25 cellular contexts compared by ENCODE assay signal in genomic region chr4:54016504-54016903, GRCh38. TPM values are rescaled to one million over a fixed set of nuclear protein-coding genes. Genes with fewer than 3 reads are reported as not detected.
DNase-seq lines count a peak whose midpoint lies in the region; TF ChIP-seq lines count a peak whose summit lies in the region.
"Had no signal": no experiment of that assay in that cellular context is flagged by ENCODE, and none has a peak within 500 bp of the region (broad histone marks: within the 10 kb centered on the region; RNA-seq: fewer than 3 reads in every experiment).

No MANE protein-coding gene starts in this region.

- peaks cover 69% of the 10 kb centered on the region for H3K4me1 ChIP-seq in OCI-LY7 (ENCODE audit: insufficient read depth, low read length, poor library complexity, severe bottlenecking)
- no peaks in the 10 kb centered on the region for H3K4me1 ChIP-seq in sigmoid colon
- peaks cover 0 to 17% (median 2%) of the 10 kb centered on the region in 4 donors for H3K4me1 ChIP-seq in stomach
- H3K4me1 ChIP-seq: BLaER1, breast epithelium, colonic mucosa, lower lobe of right lung had no signal

- peak overlapping the region; percentile 58 for H3K4me2 ChIP-seq in OCI-LY7 (ENCODE audit: low read length)
- H3K4me2 ChIP-seq: BLaER1 had no signal

- H3K79me2 ChIP-seq in OCI-LY7 (ENCODE audit: insufficient read depth, low read depth, low read length): peaks cover 76% of the 10 kb centered on the region

- no peak for TF ChIP-seq POLR2A in sigmoid colon (IDR thresholded peaks at IDR 0.05)
- TF ChIP-seq POLR2A in stomach (IDR thresholded peaks at IDR 0.05): no peak

- WGBS in sigmoid colon, 2 donors: 14 to 37% methylated on average over 1 of the region's 1 CpG
- WGBS in stomach, 5 donors: 17 to 37% (median 29%) methylated on average over 1 of the region's 1 CpG

- POLR2A ChIA-PET in OCI-LY7 (lab: Charles Lee): interaction anchor here (0.5 to 7.0 kb wide), 11 partner anchors 9 to 301 kb away, joined by 3 to 63 read pairs (median 4); no protein-coding TSS in a partner anchor

- H4K20me1 ChIP-seq in OCI-LY7 (ENCODE audit: insufficient read depth, low read length): no peaks in the 10 kb centered on the region

- H3K36me3 ChIP-seq in OCI-LY7 (ENCODE audit: insufficient read depth, low read length): peaks cover 27% of the 10 kb centered on the region
- peaks cover 0 to 10% (median 0%) of the 10 kb centered on the region in 4 donors for H3K36me3 ChIP-seq in sigmoid colon
- H3K36me3 ChIP-seq in stomach: peaks cover 0 to 19% (median 9%) of the 10 kb centered on the region in 4 donors
- H3K36me3 ChIP-seq: breast epithelium, colonic mucosa had no signal

- no peaks in the 10 kb centered on the region for H3K9me2 ChIP-seq in OCI-LY7 (ENCODE audit: insufficient read depth, low read length)

- CTCF ChIA-PET in OCI-LY7 (lab: Charles Lee; ENCODE audit: unreplicated experiment): interaction anchor here (1.5 kb wide), 1 partner anchor 85 kb away, joined by 3 read pairs; no protein-coding TSS in a partner anchor

- BruUV-seq in OCI-LY7 (replicated peaks; lab: Mats Ljungman, UMichigan): no TSS peak

- intact Hi-C loops in OCI-LY7 (cut with micrococcal nuclease; ENCODE audit: unreplicated experiment): no loop called here
- intact Hi-C loops in sigmoid colon (cut with DNase I): no loop called here
- intact Hi-C loops in stomach (cut with DNase I; ENCODE audit: low total_unique reads): no loop called here

- no peak for TF ChIP-seq CTCF in OCI-LY7 (conservative IDR thresholded peaks at IDR 0.05; ENCODE audit: low read length)
- TF ChIP-seq CTCF in sigmoid colon (IDR thresholded peaks at IDR 0.05): no peak
- TF ChIP-seq CTCF in stomach (IDR thresholded peaks at IDR 0.05): no peak

- H3K4me3 ChIP-seq in OCI-LY7 (ENCODE audit: low read depth, low read length, poor library complexity, severe bottlenecking) (peak overlapping the region; percentile 16), sigmoid colon (no peak overlapping the region), stomach (no peak overlapping the region)
- H3K4me3 ChIP-seq: BLaER1, breast epithelium, colonic mucosa, gastrocnemius medialis, lower lobe of right lung, mucosa of descending colon, upper lobe of right lung had no signal

- H2AFZ ChIP-seq in OCI-LY7 (ENCODE audit: low read length): no peak overlapping the region

- H3K27me3 ChIP-seq in sigmoid colon: no peaks in the 10 kb centered on the region
- H3K27me3 ChIP-seq in stomach: no peaks in the 10 kb centered on the region
- H3K27me3 ChIP-seq: BLaER1, breast epithelium, colonic mucosa, gastrocnemius medialis, upper lobe of right lung had no signal

- H3K9me3 ChIP-seq in OCI-LY7 (ENCODE audit: low read length) (no peaks in the 10 kb centered on the region), sigmoid colon (no peaks in the 10 kb centered on the region), stomach (no peaks in the 10 kb centered on the region)
- H3K9me3 ChIP-seq: breast epithelium, colonic mucosa, gastrocnemius medialis, lower lobe of right lung, mucosa of descending colon, upper lobe of right lung had no signal

- H3K27ac ChIP-seq in OCI-LY7 (ENCODE audit: low read depth, low read length, poor library complexity, severe bottlenecking): peak overlapping the region; percentile 87
- no peak overlapping the region for H3K27ac ChIP-seq in sigmoid colon
- H3K27ac ChIP-seq in stomach: no peak overlapping the region
- H3K27ac ChIP-seq: BLaER1, breast epithelium, colonic mucosa, gastrocnemius medialis, lower lobe of right lung, upper lobe of right lung had no signal

- DNase-seq in NCI-H82 (lab: John Stamatoyannopoulos, UW): peak; percentile 0
- DNase-seq in NCI-H82 treated with DMSO at 0.1 percent for 48 hours (lab: John Stamatoyannopoulos, UW; ENCODE audit: unreplicated experiment): no peak
- DNase-seq in NCI-H2081 (lab: John Stamatoyannopoulos, UW): peak; percentile 78 to 91
- peak; percentile 90 for DNase-seq in OCI-LY7 (ENCODE audit: low spot score)
- DNase-seq in activated CD4-positive, CD25-positive, alpha-beta regulatory T cell (lab: John Stamatoyannopoulos, UW): no peak
- DNase-seq in sigmoid colon: no peak
- DNase-seq in stomach: no peak
- DNase-seq in activated naive CD4-positive, alpha-beta T cell treated with Interleukin-2 at 50 U/mL for 16 hours: no peak
- DNase-seq: activated CD4-positive, alpha-beta T cell treated with anti-CD3 and anti-CD28 coated beads for 36 hours; activated CD8-positive, alpha-beta memory T cell treated with anti-CD3 and anti-CD28 coated beads for 24 hours; activated T-cell treated with anti-CD3 and anti-CD28 coated beads, Interleukin-2, amount 50 U/mL, for 24 hours; Calu3; colonic mucosa; effector memory CD8-positive, alpha-beta T cell; gastrocnemius medialis; hypothalamus; islet precursor cell; KBM-7; lower lobe of right lung; mucosa of descending colon; NCI-H446 treated with DMSO at 0.1 percent for 48 hours; T-helper 1 cell; upper lobe of right lung had no signal

- TF ChIP-seq EP300 in sigmoid colon (IDR thresholded peaks at IDR 0.05): no peak
- no peak for TF ChIP-seq EP300 in stomach (IDR thresholded peaks at IDR 0.05)

RNA-seq across cellular contexts. Expression of gene CHIC2, which starts 47.9 kb away (rescaled TPM):
- 38.6 and 45.0 TPM in 2 replicates for total RNA-seq in OCI-LY7 (2014; rRNA removed; shearing (Covaris generic))
- total RNA-seq in OCI-LY7 (2022) (28.9 and 30.4 TPM in 2 replicates), sigmoid colon (10 to 100 TPM; 22.8 to 34.6 (median 25.0) TPM), stomach (100 to 1,000 TPM in 1 of 5 donors, 10 to 100 TPM in 4; 15.8 to 128 (median 31.3) TPM)
- polyA plus RNA-seq in sigmoid colon (10 to 100 TPM; 17.6 to 19.8 (median 18.0) TPM), stomach (10 to 100 TPM in 2 of 3 donors, 1 to 10 TPM in 1; 9.8 to 29.3 (median 17.1) TPM)

Comparison
In these comparisons a context has a peak if more than half of its experiments do, and no peak if none do; other contexts are left out.
1. DNase-seq: peak in NCI-H82 (single experiment), NCI-H2081 (2 of 2) and OCI-LY7 (single experiment); none in NCI-H82 treated with DMSO at 0.1 percent for 48 hours (single experiment), activated CD4-positive, CD25-positive, alpha-beta regulatory T cell (0 of 4), sigmoid colon (single experiment), stomach (single experiment) and activated naive CD4-positive, alpha-beta T cell treated with Interleukin-2 at 50 U/mL for 16 hours (single experiment).